ENCODE assay signal across 22 cellular contexts in the genomic region with DNA sequence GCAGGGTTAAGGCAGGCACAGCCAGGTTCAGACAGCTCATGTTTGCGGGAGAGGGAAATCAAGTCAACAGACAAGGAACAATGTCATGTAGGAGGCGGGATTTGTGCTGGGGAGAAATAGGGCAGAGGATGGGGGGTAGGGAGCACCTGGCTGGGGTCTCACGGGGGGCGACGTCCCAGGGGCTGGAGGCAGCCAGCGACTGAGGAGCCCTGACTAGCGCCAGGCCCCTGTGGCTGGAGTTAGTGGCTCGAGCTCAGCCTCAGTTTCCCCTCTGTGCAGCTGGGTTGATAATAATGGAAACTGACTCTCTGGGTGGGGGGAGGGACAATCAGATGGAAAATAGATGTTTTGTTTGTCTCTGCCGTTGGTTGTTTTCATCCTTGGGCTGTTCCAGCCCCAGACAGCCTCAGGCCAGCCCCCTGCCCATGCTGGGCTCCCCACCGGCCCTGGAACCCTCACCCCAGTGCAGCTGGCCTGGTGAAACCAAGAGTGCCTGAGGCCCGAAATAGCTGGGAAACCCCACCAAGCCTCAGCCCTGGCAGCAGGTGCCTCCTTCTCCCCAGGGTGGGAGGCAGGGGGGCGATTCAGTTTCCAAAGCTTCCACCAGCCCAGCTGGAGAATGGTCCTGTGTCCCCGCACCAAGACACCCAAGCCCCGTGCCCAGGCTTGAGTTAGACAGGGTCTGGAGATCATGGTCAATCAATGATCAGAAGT. TPM values are rescaled to one million over a fixed set of nuclear protein-coding genes. Genes with fewer than 3 reads are reported as not detected.
DNase-seq lines count a peak whose midpoint lies in the region; ATAC-seq, FAIRE-seq and TF ChIP-seq lines count a peak whose summit lies in the region.
"Had no signal": no experiment of that assay in that cellular context is flagged by ENCODE, and none has a peak within 500 bp of the region (broad histone marks: within the 10 kb centered on the region; RNA-seq: fewer than 3 reads in every experiment).

No MANE protein-coding gene starts in this region.

- H3K36me3 ChIP-seq in MM.1S (replicated peaks; ENCODE audit: insufficient read depth, low read length) = no peaks in the 10 kb centered on the region
- H3K36me3 ChIP-seq: esophagus squamous epithelium, gastroesophageal sphincter, neural progenitor cell, upper lobe of left lung had no signal

- H4K20me1 ChIP-seq in MM.1S (ENCODE audit: insufficient read depth, low read length) = no peaks in the 10 kb centered on the region

- H3K9me3 Mint-ChIP-seq in effector memory CD8-positive, alpha-beta T cell = no peaks in the 10 kb centered on the region
- H3K9me3 Mint-ChIP-seq in stimulated activated naive B cell treated with anti-CD40 and anti-IgM and Interleukin-4, amounts not matched to agents 10 μg/mL and 1 μg/mL and 100 μg/mL, for 72 hours = no peaks in the 10 kb centered on the region
- H3K9me3 Mint-ChIP-seq: activated naive CD4-positive, alpha-beta T cell treated with anti-CD3 and anti-CD28 coated beads, Interleukin-2, amount 50 U/mL, for 24 hours; H9; mesothelial cell of epicardium; neural progenitor cell had no signal

- no peak for ATAC-seq in effector memory CD8-positive, alpha-beta T cell (replicated peaks)
- ATAC-seq in stimulated activated naive B cell treated with anti-CD40 and anti-IgM and Interleukin-4, amounts not matched to agents 10 μg/mL and 1 μg/mL and 100 μg/mL, for 72 hours (replicated peaks) = no peak
- ATAC-seq: gastroesophageal sphincter; Right ventricle myocardium inferior; stimulated activated naive CD8-positive, alpha-beta T cell treated with anti-CD3 and anti-CD28 coated beads, Interleukin-15, Interleukin-2, amounts not matched to agents 100 U/mL and 50 U/mL, for 24 hours had no signal

- peak; percentile 79 for FAIRE-seq in GM12891 (lab: Jason Lieb, UNC)
- FAIRE-seq: astrocyte had no signal

- DNase-seq in GM12891 (ENCODE audit: insufficient read length, low spot score) (no peak), MM.1S (peak; percentile 95), DMS79 treated with DMSO at 0.1 percent for 48 hours (lab: John Stamatoyannopoulos, UW) (no peak), glomerular visceral epithelial cell (ENCODE audit: extremely low spot score) (no peak), SIG-M5 treated with dmso at 0.1 percent for 504 hours (lab: John Stamatoyannopoulos, UW; ENCODE audit: unreplicated experiment) (no peak)
- no peak for DNase-seq in effector memory CD8-positive, alpha-beta T cell
- peak; percentile 54 for DNase-seq in stimulated activated naive B cell treated with anti-CD40 and anti-IgM and Interleukin-4, amounts not matched to agents 10 μg/mL and 1 μg/mL and 100 μg/mL, for 72 hours
- DNase-seq: activated CD4-positive, alpha-beta T cell treated with anti-CD3 and anti-CD28 coated beads for 1 hour; effector CD8-positive, alpha-beta T cell; esophagus squamous epithelium; H9; NCI-H1417 treated with DMSO at 0.1 percent for 48 hours; NCI-H510A treated with DMSO at 0.1 percent for 48 hours; stimulated activated naive CD8-positive, alpha-beta T cell treated with anti-CD3 and anti-CD28 coated beads, Interleukin-15, Interleukin-2, amounts not matched to agents 100 U/mL and 50 U/mL, for 24 hours; upper lobe of left lung had no signal

- H3K9me3 ChIP-seq in MM.1S (replicated peaks; ENCODE audit: insufficient read depth, low read length) = no peaks in the 10 kb centered on the region
- H3K9me3 ChIP-seq: esophagus squamous epithelium, gastroesophageal sphincter, upper lobe of left lung had no signal

- H3K27ac Mint-ChIP-seq in effector memory CD8-positive, alpha-beta T cell = peak overlapping the region; percentile 71 to 87
- H3K27ac Mint-ChIP-seq in stimulated activated naive B cell treated with anti-CD40 and anti-IgM and Interleukin-4, amounts not matched to agents 10 μg/mL and 1 μg/mL and 100 μg/mL, for 72 hours = peak overlapping the region; percentile 99
- H3K27ac Mint-ChIP-seq: activated naive CD4-positive, alpha-beta T cell treated with anti-CD3 and anti-CD28 coated beads, Interleukin-2, amount 50 U/mL, for 24 hours; H9; mesothelial cell of epicardium; neural progenitor cell; progenitor cell of endocrine pancreas had no signal

- peak overlapping the region; percentile 9; the same call in 1 of the 2 replicates for H3K4me3 ChIP-seq in MM.1S (ENCODE audit: low read length)
- H3K4me3 ChIP-seq: esophagus squamous epithelium, gastroesophageal sphincter, neural progenitor cell, upper lobe of left lung had no signal

- TF ChIP-seq CTCF in MM.1S (IDR thresholded peaks at IDR 0.05; ENCODE audit: low read length) = no peak

- H3K27ac ChIP-seq in MM.1S (ENCODE audit: low read length) = peak overlapping the region; percentile 99
- H3K27ac ChIP-seq: gastroesophageal sphincter, neural progenitor cell, upper lobe of left lung had no signal

- H3K27me3 Mint-ChIP-seq in effector memory CD8-positive, alpha-beta T cell = no peaks in the 10 kb centered on the region
- H3K27me3 Mint-ChIP-seq in stimulated activated naive B cell treated with anti-CD40 and anti-IgM and Interleukin-4, amounts not matched to agents 10 μg/mL and 1 μg/mL and 100 μg/mL, for 72 hours = no peaks in the 10 kb centered on the region
- H3K27me3 Mint-ChIP-seq: activated naive CD4-positive, alpha-beta T cell treated with anti-CD3 and anti-CD28 coated beads, Interleukin-2, amount 50 U/mL, for 24 hours had no signal

- H2AFZ ChIP-seq in MM.1S (ENCODE audit: low read length) = no peak overlapping the region
- H2AFZ ChIP-seq: neural progenitor cell had no signal

- peak overlapping the region; percentile 93 for H3K9ac ChIP-seq in MM.1S (ENCODE audit: low read length)
- H3K9ac ChIP-seq: neural progenitor cell had no signal

- H3K4me1 Mint-ChIP-seq in effector memory CD8-positive, alpha-beta T cell (ENCODE audit: low read depth in 2 of 2) = peaks cover 14 to 34% of the 10 kb centered on the region in 2 donors
- H3K4me1 Mint-ChIP-seq in stimulated activated naive B cell treated with anti-CD40 and anti-IgM and Interleukin-4, amounts not matched to agents 10 μg/mL and 1 μg/mL and 100 μg/mL, for 72 hours = peaks cover 90 to 100% of the 10 kb centered on the region in 2 donors
- H3K4me1 Mint-ChIP-seq: neural progenitor cell had no signal

- no peaks in the 10 kb centered on the region for H3K27me3 ChIP-seq in MM.1S (replicated peaks; ENCODE audit: insufficient read depth, low read length)
- H3K27me3 ChIP-seq: upper lobe of left lung had no signal

- peaks cover 80% of the 10 kb centered on the region for H3K79me2 ChIP-seq in MM.1S (ENCODE audit: low read length)

- peaks cover 56% of the 10 kb centered on the region for H3F3A ChIP-seq in MM.1S (ENCODE audit: insufficient read depth, low read length)

- H3K9me2 ChIP-seq in MM.1S (replicated peaks; ENCODE audit: insufficient read depth, low read length) = no peaks in the 10 kb centered on the region

- no peaks in the 10 kb centered on the region for H3K36me3 Mint-ChIP-seq in effector memory CD8-positive, alpha-beta T cell (ENCODE audit: insufficient read depth)
- H3K36me3 Mint-ChIP-seq in stimulated activated naive B cell treated with anti-CD40 and anti-IgM and Interleukin-4, amounts not matched to agents 10 μg/mL and 1 μg/mL and 100 μg/mL, for 72 hours = peaks cover 5 to 20% of the 10 kb centered on the region in 2 donors
- H3K36me3 Mint-ChIP-seq: activated naive CD4-positive, alpha-beta T cell treated with anti-CD3 and anti-CD28 coated beads, Interleukin-2, amount 50 U/mL, for 24 hours; mesothelial cell of epicardium; neural progenitor cell had no signal

- H3K4me3 Mint-ChIP-seq in effector memory CD8-positive, alpha-beta T cell = no peak overlapping the region
- peak overlapping the region; percentile 80 to 86 for H3K4me3 Mint-ChIP-seq in stimulated activated naive B cell treated with anti-CD40 and anti-IgM and Interleukin-4, amounts not matched to agents 10 μg/mL and 1 μg/mL and 100 μg/mL, for 72 hours
- H3K4me3 Mint-ChIP-seq: activated naive CD4-positive, alpha-beta T cell treated with anti-CD3 and anti-CD28 coated beads, Interleukin-2, amount 50 U/mL, for 24 hours; H9; mesothelial cell of epicardium; neural progenitor cell had no signal

- H3K4me2 ChIP-seq in MM.1S (ENCODE audit: low read depth, low read length) = peak overlapping the region; percentile 76
- H3K4me2 ChIP-seq: neural progenitor cell had no signal

- peaks cover 91% of the 10 kb centered on the region for H3K4me1 ChIP-seq in MM.1S (ENCODE audit: low read length)
- H3K4me1 ChIP-seq: neural progenitor cell had no signal

- no peak for TF ChIP-seq POLR2A in GM12891 (IDR thresholded peaks at IDR 0.05; ENCODE audit: low read depth, low read length)

TF ChIP-seq in GM12891, 5 proteins besides CTCF, POLR2A, EP300 and RAD21:
- TF ChIP-seq POLR2AphosphoS5 (IDR thresholded peaks at IDR 0.05; ENCODE audit: low read depth, low read length) (peak; percentile 49; the same call in 1 of the 2 replicates), SPI1 (IDR thresholded peaks at IDR 0.05; ENCODE audit: low read depth, low read length) (no peak)

RNA-seq across cellular contexts. Expression of gene IGLL5, which starts 44.1 kb away (rescaled TPM):
- polyA plus RNA-seq in GM12891 (2012; ENCODE audit: low read depth, missing spikeins) = 28.1 TPM

Comparison
In these comparisons a context has a peak if more than half of its experiments do, and no peak if none do; other contexts are left out.
1. DNase-seq: peak in MM.1S (single experiment) and stimulated activated naive B cell treated with anti-CD40 and anti-IgM and Interleukin-4, amounts not matched to agents 10 μg/mL and 1 μg/mL and 100 μg/mL, for 72 hours (single experiment); none in GM12891 (single experiment), effector memory CD8-positive, alpha-beta T cell (0 of 3), DMS79 treated with DMSO at 0.1 percent for 48 hours (single experiment), glomerular visceral epithelial cell (single experiment) and SIG-M5 treated with dmso at 0.1 percent for 504 hours (single experiment).
2. H3K4me3 Mint-ChIP-seq: peak in stimulated activated naive B cell treated with anti-CD40 and anti-IgM and Interleukin-4, amounts not matched to agents 10 μg/mL and 1 μg/mL and 100 μg/mL, for 72 hours (2 of 2); none in effector memory CD8-positive, alpha-beta T cell (0 of 2).